In genomic region chr7:29463504-29464158, GRCh38 we compare ENCODE assay signal across 16 cellular contexts.
"Had no signal": no experiment of that assay in that cellular context is flagged by ENCODE, and none has a peak within 500 bp of the region (broad histone marks: within the 10 kb centered on the region; RNA-seq: fewer than 3 reads in every experiment).

No MANE protein-coding gene starts in this region.

- H3K4me1 ChIP-seq: gastrocnemius medialis, upper lobe of right lung had no signal

- DNase-seq: activated T-cell treated with anti-CD3 and anti-CD28 coated beads, Interleukin-2, amount 50 U/mL, for 24 hours; aorta; caudate nucleus; esophagus squamous epithelium; gastrocnemius medialis; islet precursor cell; midbrain; occipital lobe; stimulated activated CD4-positive, alpha-beta T cell treated with anti-CD3 and anti-CD28 coated beads, Interleukin-4, amount 100 ng/mL, for 24 hours; stimulated activated naive CD8-positive, alpha-beta T cell treated with anti-CD3 and anti-CD28 coated beads, Interleukin-15, Interleukin-2, amounts not matched to agents 100 U/mL and 50 U/mL, for 24 hours; T-helper 1 cell; upper lobe of right lung had no signal

- H3K27me3 ChIP-seq: esophagus squamous epithelium, gastrocnemius medialis, upper lobe of right lung had no signal

- H3K36me3 ChIP-seq: esophagus squamous epithelium, gastrocnemius medialis, upper lobe of right lung had no signal

- H3K4me3 ChIP-seq: esophagus squamous epithelium, gastrocnemius medialis, upper lobe of right lung had no signal

- H3K9me3 ChIP-seq: esophagus squamous epithelium, gastrocnemius medialis, upper lobe of right lung had no signal

- ATAC-seq: activated naive CD4-positive, alpha-beta T cell treated with anti-CD3 and anti-CD28 coated beads, Interleukin-2, amount 50 U/mL, for 72 hours; activated T-helper 17 cell treated with anti-CD3 and anti-CD28 coated beads, Interleukin-2, amount 50 U/mL, for 72 hours; gastrocnemius medialis; SK-N-SH treated with all-trans-retinoic acid at 6 μM for 48 hours; stimulated activated naive CD8-positive, alpha-beta T cell treated with anti-CD3 and anti-CD28 coated beads, Interleukin-15, Interleukin-2, amounts not matched to agents 100 U/mL and 50 U/mL, for 24 hours; upper lobe of right lung; WTC11 had no signal

- H3K27ac ChIP-seq: esophagus squamous epithelium, gastrocnemius medialis, upper lobe of right lung had no signal
